In the genomic region with DNA sequence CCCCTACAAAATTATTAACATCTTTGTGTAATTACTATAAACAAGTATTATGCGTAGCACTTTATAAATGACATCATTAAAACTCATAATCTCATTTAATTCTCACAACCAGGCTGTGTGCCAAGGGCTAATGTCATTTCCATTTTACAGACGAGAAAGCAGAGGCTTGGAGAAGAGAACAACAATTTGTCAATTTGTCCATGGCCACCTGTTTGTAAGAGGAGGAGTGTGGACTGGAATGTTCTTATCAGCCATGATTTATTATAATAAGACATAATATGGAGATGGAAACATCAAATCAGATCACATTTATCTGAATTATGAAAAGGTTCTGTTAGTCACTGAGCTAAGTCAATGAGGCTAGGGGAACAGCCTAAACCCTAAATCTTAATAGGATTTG, we compare ENCODE assay signal across 28 cellular contexts.
"Had no signal": no experiment of that assay in that cellular context is flagged by ENCODE, and none has a peak within 500 bp of the region (broad histone marks: within the 10 kb centered on the region; RNA-seq: fewer than 3 reads in every experiment).

No MANE protein-coding gene starts in this region.

- ATAC-seq: activated CD8-positive, alpha-beta memory T cell treated with anti-CD3 and anti-CD28 coated beads, Interleukin-2, amount 10 ng/mL, durations not matched to agents 7 days and 5 days; activated CD8-positive, alpha-beta T cell treated with anti-CD3 and anti-CD28 coated beads, Interleukin-2, amount 10 ng/mL, durations not matched to agents 7 days and 5 days; activated naive CD8-positive, alpha-beta T cell treated with anti-CD3 and anti-CD28 coated beads, Interleukin-2, amount 50 U/mL, for 24 hours had no signal

- DNase-seq: activated B cell treated with CpG ODN at 0.5 μM for 24 hours; activated CD4-positive, alpha-beta memory T cell treated with anti-CD3 and anti-CD28 coated beads, Interleukin-2, amount 10 ng/mL, durations not matched to agents 7 days and 5 days; activated CD4-positive, alpha-beta T cell treated with anti-CD3 and anti-CD28 coated beads for 48 hours; activated CD4-positive, alpha-beta T cell treated with anti-CD3 and anti-CD28 coated beads, Interleukin-2, amount 10 ng/mL, durations not matched to agents 7 days and 5 days; activated CD4-positive, alpha-beta T cell treated with anti-CD3 and anti-CD28 coated beads, Interleukin-2, amount 50 U/mL, for 48 hours; activated CD4-positive, CD25-positive, alpha-beta regulatory T cell treated with anti-CD3 and anti-CD28 coated beads, Interleukin-2, amount 50 U/mL, for 72 hours; activated CD8-positive, alpha-beta memory T cell treated with anti-CD3 and anti-CD28 coated beads for 24 hours; activated CD8-positive, alpha-beta memory T cell treated with anti-CD3 and anti-CD28 coated beads, Interleukin-2, amount 10 ng/mL, durations not matched to agents 7 days and 5 days; activated CD8-positive, alpha-beta memory T cell treated with anti-CD3 and anti-CD28 coated beads, Interleukin-2, amount 50 U/mL, for 48 hours; activated CD8-positive, alpha-beta T cell treated with anti-CD3 and anti-CD28 coated beads, Interleukin-2, amount 10 ng/mL, durations not matched to agents 7 days and 5 days; activated effector memory CD4-positive, alpha-beta T cell treated with Interleukin-2 at 50 U/mL for 16 hours; activated gamma-delta T cell; activated naive CD4-positive, alpha-beta T cell treated with anti-CD3 and anti-CD28 coated beads, Interleukin-2, amount 10 ng/mL, durations not matched to agents 7 days and 5 days; activated naive CD4-positive, alpha-beta T cell treated with Interleukin-2 at 50 U/mL for 16 hours; activated naive CD8-positive, alpha-beta T cell treated with anti-CD3 and anti-CD28 coated beads, Interleukin-2, amount 10 ng/mL, durations not matched to agents 7 days and 5 days; activated naive CD8-positive, alpha-beta T cell treated with anti-CD3 and anti-CD28 coated beads, Interleukin-2, amount 50 U/mL, for 24 hours; activated T-cell treated with anti-CD3 and anti-CD28 coated beads, Interleukin-2, amount 50 U/mL, for 24 hours; activated T-cell treated with anti-CD3 and anti-CD28 coated beads, Interleukin-2, amount 50 U/mL, for 48 hours; amygdala; anterior cingulate cortex; caudate nucleus; T-helper 2 cell; T-helper 9 cell had no signal

- FAIRE-seq: bronchial epithelial cell, TTC549 had no signal

- H3K27ac ChIP-seq: ascending aorta, cardiac muscle cell, VCaP had no signal

- H3K9me3 ChIP-seq: ascending aorta had no signal

- H3K4me1 ChIP-seq: ascending aorta had no signal

- H3K4me3 ChIP-seq: ascending aorta, cardiac muscle cell had no signal

- H3K27me3 ChIP-seq: ascending aorta, cardiac muscle cell had no signal
